8 cellular contexts compared by ENCODE assay signal in genomic region chr9:131096490-131097258, GRCh38.
DNase-seq lines count a peak whose midpoint lies in the region; ATAC-seq lines count a peak whose summit lies in the region.

Gene AIF1L, plus strand, starts transcription at chr9:131096531. Its CDS starts 99 bp downstream, at chr9:131096630.

- H3K9me3 ChIP-seq in iPS-15b (ENCODE audit: control insufficient read depth, insufficient read depth, low read length): no peaks in the 10 kb centered on the region

- H3K9ac ChIP-seq in iPS-15b (ENCODE audit: low read depth, low read length): peak within 1 kb of the TSS; percentile 82

- peaks cover 7% of the 10 kb centered on the region for H3K36me3 ChIP-seq in iPS-15b (ENCODE audit: control insufficient read depth, insufficient read depth, low read length)

- DNase-seq in ELR (ENCODE audit: low read depth) (peak; percentile 17), NCI-H2171 treated with DMSO at 0.1 percent for 48 hours (lab: John Stamatoyannopoulos, UW) (peak; percentile 86), skeletal muscle cell (ENCODE audit: low read depth) (no peak)

- ATAC-seq in GM19455 (IDR thresholded peaks at IDR 0.05; ENCODE audit: unreplicated experiment) (no peak), GM21360 (IDR thresholded peaks at IDR 0.05; ENCODE audit: unreplicated experiment) (no peak), HG03097 (IDR thresholded peaks at IDR 0.05; ENCODE audit: low FRiP score, unreplicated experiment) (no peak)

- H3K27ac ChIP-seq in angular gyrus (ENCODE audit: low read depth, low read length): peak within 1 kb of the TSS; percentile 64

- no peaks in the 10 kb centered on the region for H3K27me3 ChIP-seq in iPS-15b (ENCODE audit: control insufficient read depth, insufficient read depth, low read length)

- H3K4me3 ChIP-seq in iPS-15b (ENCODE audit: low read depth, low read length): peak within 1 kb of the TSS; percentile 87
- peak within 1 kb of the TSS; percentile 28 for H3K4me3 ChIP-seq in skeletal muscle cell (ENCODE audit: low read depth, low read length)

- H3K4me1 ChIP-seq in iPS-15b (ENCODE audit: control insufficient read depth, insufficient read depth, low read length): peaks cover 12% of the 10 kb centered on the region
